ENCODE assay signal across 14 cellular contexts in genomic region chr6:170058878-170059485, GRCh38.
"Had no signal": no experiment of that assay in that cellular context is flagged by ENCODE, and none has a peak within 500 bp of the region (broad histone marks: within the 10 kb centered on the region; RNA-seq: fewer than 3 reads in every experiment).

No MANE protein-coding gene starts in this region.

- H3K4me1 ChIP-seq: psoas muscle, right lobe of liver, tibial artery had no signal

- H3K27ac Mint-ChIP-seq: activated naive CD4-positive, alpha-beta T cell treated with anti-CD3 and anti-CD28 coated beads, Interleukin-2, amount 50 U/mL, for 24 hours; activated T-helper 2 cell treated with anti-CD3 and anti-CD28 coated beads, Interferon-gamma antibody, Interleukin-2, Interleukin-4, amounts not matched to agents 10 μg/mL and 5 μg/mL and 100 μg/mL, durations not matched to agents 14 hours and 24 hours and 36 hours; naive thymus-derived CD4-positive, alpha-beta T cell had no signal

- H3K36me3 ChIP-seq: cardiac muscle cell, right lobe of liver, tibial artery had no signal

- FAIRE-seq: endometrium had no signal

- H3K9me3 Mint-ChIP-seq: activated naive CD4-positive, alpha-beta T cell treated with anti-CD3 and anti-CD28 coated beads, Interleukin-2, amount 50 U/mL, for 24 hours; activated T-helper 2 cell treated with anti-CD3 and anti-CD28 coated beads, Interferon-gamma antibody, Interleukin-2, Interleukin-4, amounts not matched to agents 10 μg/mL and 5 μg/mL and 100 μg/mL, durations not matched to agents 14 hours and 24 hours and 36 hours had no signal

- H3K27me3 ChIP-seq: cardiac muscle cell, right lobe of liver had no signal

- ATAC-seq: activated CD4-positive, CD25-positive, alpha-beta regulatory T cell treated with anti-CD3 and anti-CD28 coated beads, Interleukin-2, amount 50 U/mL, for 24 hours; esophagus mucosa; mucosa of descending colon; naive thymus-derived CD4-positive, alpha-beta T cell; psoas muscle had no signal

- H3K4me1 Mint-ChIP-seq: activated naive CD4-positive, alpha-beta T cell treated with anti-CD3 and anti-CD28 coated beads, Interleukin-2, amount 50 U/mL, for 24 hours; naive thymus-derived CD4-positive, alpha-beta T cell had no signal

- DNase-seq: activated T-cell treated with anti-CD3 and anti-CD28 coated beads for 4 hours; mucosa of descending colon; naive thymus-derived CD4-positive, alpha-beta T cell; psoas muscle; stimulated activated CD4-positive, alpha-beta T cell treated with anti-CD3 and anti-CD28 coated beads, Interleukin-1b, Interleukin-23, amount 100 ng/mL, for 48 hours had no signal

- H3K36me3 Mint-ChIP-seq: activated naive CD4-positive, alpha-beta T cell treated with anti-CD3 and anti-CD28 coated beads, Interleukin-2, amount 50 U/mL, for 24 hours; naive thymus-derived CD4-positive, alpha-beta T cell had no signal

- H3K4me3 Mint-ChIP-seq: activated naive CD4-positive, alpha-beta T cell treated with anti-CD3 and anti-CD28 coated beads, Interleukin-2, amount 50 U/mL, for 24 hours; naive thymus-derived CD4-positive, alpha-beta T cell had no signal

- H3K27me3 Mint-ChIP-seq: activated naive CD4-positive, alpha-beta T cell treated with anti-CD3 and anti-CD28 coated beads, Interleukin-2, amount 50 U/mL, for 24 hours had no signal

- H3K9me3 ChIP-seq: mucosa of descending colon, psoas muscle, right lobe of liver, tibial artery had no signal

- H3K27ac ChIP-seq: cardiac muscle cell, psoas muscle, right lobe of liver, SK-N-MC, tibial artery had no signal

- H3K4me3 ChIP-seq: cardiac muscle cell, mucosa of descending colon, psoas muscle, right lobe of liver, SK-N-MC, tibial artery had no signal
